Comparison of ENCODE assay signal across 11 cellular contexts in genomic region chr9:129498451-129499376, GRCh38.
DNase-seq lines count a peak whose midpoint lies in the region; ATAC-seq, FAIRE-seq and TF ChIP-seq lines count a peak whose summit lies in the region.
"Had no signal": no experiment of that assay in that cellular context is flagged by ENCODE, and none has a peak within 500 bp of the region (broad histone marks: within the 10 kb centered on the region; RNA-seq: fewer than 3 reads in every experiment).

No MANE protein-coding gene starts in this region.

- peaks cover 0 to 5% of the 10 kb centered on the region in 2 experiments; a peak in 1 of 3 replicates for H3K36me3 ChIP-seq in HEK293 (ENCODE audit: control insufficient read depth in 2 of 2, insufficient read depth in 1 of 2, low read length in 2 of 2)

- H3K9me3 ChIP-seq in HEK293 (ENCODE audit: control insufficient read depth, insufficient read depth, low read depth, low read length): no peaks in the 10 kb centered on the region

- no peak overlapping the region for H3K4me3 ChIP-seq in HEK293 (ENCODE audit: low read depth, low read length)

- FAIRE-seq in GM12892 (lab: Jason Lieb, UNC): no peak
- FAIRE-seq: G401.6, GM19239 had no signal

- no peak for TF ChIP-seq POLR2A in GM12892 (IDR thresholded peaks at IDR 0.05; ENCODE audit: low read depth, low read length)
- TF ChIP-seq POLR2A in erythroblast (IDR thresholded peaks at IDR 0.05; ENCODE audit: low read length): no peak

- DNase-seq in caudate nucleus (lab: John Stamatoyannopoulos, UW): no peak
- peak; percentile 13 for DNase-seq in medulla oblongata (ENCODE audit: extremely low spot score)
- DNase-seq in substantia nigra (lab: John Stamatoyannopoulos, UW): peak in 2 of 49 donors; percentile 49 to 52
- no peak for DNase-seq in HK-2 (ENCODE audit: unreplicated experiment)
- DNase-seq in GM12892 (ENCODE audit: insufficient read length): no peak
- no peak for DNase-seq in erythroblast (lab: John Stamatoyannopoulos, UW)
- DNase-seq: effector CD4-positive, alpha-beta T cell had no signal

- CTCF ChIA-PET in HEK293 (lab: Yijun Ruan, JAX): interaction anchor here (0.6 to 0.7 kb wide), 3 partner anchors 13 to 367 kb away, joined by 3 to 6 read pairs (median 3); no protein-coding TSS in a partner anchor

- H3K27ac ChIP-seq in HEK293 (ENCODE audit: extremely low read depth, low read depth, low read length): no peak overlapping the region
- peak overlapping the region; percentile 98 for H3K27ac ChIP-seq in caudate nucleus (ENCODE audit: low read depth, low read length)
- H3K27ac ChIP-seq in substantia nigra (ENCODE audit: low read depth, low read length, poor library complexity, severe bottlenecking): peak overlapping the region; percentile 98

- 0 out of 2 replicates have a peak, but pooled peaks cover 2% of the 10 kb centered on the region for H3K4me1 ChIP-seq in HEK293 (ENCODE audit: control insufficient read depth, insufficient read depth, low read length)

- no peak for ATAC-seq in HG02981 (IDR thresholded peaks at IDR 0.05; ENCODE audit: unreplicated experiment)

- no peak for TF ChIP-seq CTCF in HEK293 (tag by site-specific recombination; IDR thresholded peaks at IDR 0.05)

- POLR2A ChIA-PET in HEK293 (lab: Yijun Ruan, JAX): interaction anchor here (0.6 to 4.5 kb wide), 6 partner anchors 10 to 330 kb away, joined by 3 to 56 read pairs (median 7); no protein-coding TSS in a partner anchor

TF ChIP-seq in HEK293, 187 proteins besides CTCF, POLR2A, EP300 and RAD21:
- TF ChIP-seq, protein P1, sequence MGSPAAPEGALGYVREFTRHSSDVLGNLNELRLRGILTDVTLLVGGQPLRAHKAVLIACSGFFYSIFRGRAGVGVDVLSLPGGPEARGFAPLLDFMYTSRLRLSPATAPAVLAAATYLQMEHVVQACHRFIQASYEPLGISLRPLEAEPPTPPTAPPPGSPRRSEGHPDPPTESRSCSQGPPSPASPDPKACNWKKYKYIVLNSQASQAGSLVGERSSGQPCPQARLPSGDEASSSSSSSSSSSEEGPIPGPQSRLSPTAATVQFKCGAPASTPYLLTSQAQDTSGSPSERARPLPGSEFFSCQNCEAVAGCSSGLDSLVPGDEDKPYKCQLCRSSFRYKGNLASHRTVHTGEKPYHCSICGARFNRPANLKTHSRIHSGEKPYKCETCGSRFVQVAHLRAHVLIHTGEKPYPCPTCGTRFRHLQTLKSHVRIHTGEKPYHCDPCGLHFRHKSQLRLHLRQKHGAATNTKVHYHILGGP (tag by site-specific recombination; IDR thresholded peaks at IDR 0.05): 0 out of 2 replicates have a peak, but pooled peaks have one; percentile 10
- TF ChIP-seq ZNF785 (tag by site-specific recombination; IDR thresholded peaks at IDR 0.05): 0 out of 2 replicates have a peak, but pooled peaks have one; percentile 34
- no peak for TF ChIP-seq HOXC10 (CRISPR knock-in tag; IDR thresholded peaks at IDR 0.05)
- TF ChIP-seq ZNF169 (tag by site-specific recombination; IDR thresholded peaks at IDR 0.05): no peak
- TF ChIP-seq ZNF776 (tag by site-specific recombination; IDR thresholded peaks at IDR 0.05; ENCODE audit: borderline replicate concordance): no peak
- TF ChIP-seq, protein P2, sequence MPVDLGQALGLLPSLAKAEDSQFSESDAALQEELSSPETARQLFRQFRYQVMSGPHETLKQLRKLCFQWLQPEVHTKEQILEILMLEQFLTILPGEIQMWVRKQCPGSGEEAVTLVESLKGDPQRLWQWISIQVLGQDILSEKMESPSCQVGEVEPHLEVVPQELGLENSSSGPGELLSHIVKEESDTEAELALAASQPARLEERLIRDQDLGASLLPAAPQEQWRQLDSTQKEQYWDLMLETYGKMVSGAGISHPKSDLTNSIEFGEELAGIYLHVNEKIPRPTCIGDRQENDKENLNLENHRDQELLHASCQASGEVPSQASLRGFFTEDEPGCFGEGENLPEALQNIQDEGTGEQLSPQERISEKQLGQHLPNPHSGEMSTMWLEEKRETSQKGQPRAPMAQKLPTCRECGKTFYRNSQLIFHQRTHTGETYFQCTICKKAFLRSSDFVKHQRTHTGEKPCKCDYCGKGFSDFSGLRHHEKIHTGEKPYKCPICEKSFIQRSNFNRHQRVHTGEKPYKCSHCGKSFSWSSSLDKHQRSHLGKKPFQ (tag by site-specific recombination; IDR thresholded peaks at IDR 0.05): peak; percentile 65; the same call in 1 of the 2 replicates
- TF ChIP-seq MYNN (tag by site-specific recombination; IDR thresholded peaks at IDR 0.05; ENCODE audit: borderline replicate concordance): no peak
- no peak for TF ChIP-seq SCRT2 (tag by site-specific recombination; IDR thresholded peaks at IDR 0.05)
- TF ChIP-seq ZBTB48 (tag by site-specific recombination; IDR thresholded peaks at IDR 0.05): peak; percentile 39; the same call in 1 of the 2 replicates
- peak; percentile 80 for TF ChIP-seq PRDM1 (tag by site-specific recombination; IDR thresholded peaks at IDR 0.05)
- TF ChIP-seq ZNF76 (tag by site-specific recombination; IDR thresholded peaks at IDR 0.05; ENCODE audit: borderline replicate concordance, low read depth): no peak
- no peak for TF ChIP-seq ZNF558 (tag by site-specific recombination; IDR thresholded peaks at IDR 0.05)
- TF ChIP-seq, protein P3, sequence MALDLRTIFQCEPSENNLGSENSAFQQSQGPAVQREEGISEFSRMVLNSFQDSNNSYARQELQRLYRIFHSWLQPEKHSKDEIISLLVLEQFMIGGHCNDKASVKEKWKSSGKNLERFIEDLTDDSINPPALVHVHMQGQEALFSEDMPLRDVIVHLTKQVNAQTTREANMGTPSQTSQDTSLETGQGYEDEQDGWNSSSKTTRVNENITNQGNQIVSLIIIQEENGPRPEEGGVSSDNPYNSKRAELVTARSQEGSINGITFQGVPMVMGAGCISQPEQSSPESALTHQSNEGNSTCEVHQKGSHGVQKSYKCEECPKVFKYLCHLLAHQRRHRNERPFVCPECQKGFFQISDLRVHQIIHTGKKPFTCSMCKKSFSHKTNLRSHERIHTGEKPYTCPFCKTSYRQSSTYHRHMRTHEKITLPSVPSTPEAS (tag by site-specific recombination; IDR thresholded peaks at IDR 0.05): peak; percentile 70
- 0 out of 2 replicates have a peak, but pooled peaks have one; percentile 56 for TF ChIP-seq ZNF701 (tag by site-specific recombination; IDR thresholded peaks at IDR 0.05)
- no peak for TF ChIP-seq ZNF292 (tag by site-specific recombination; IDR thresholded peaks at IDR 0.05; ENCODE audit: borderline replicate concordance, low read depth)
- TF ChIP-seq ZNF335 (tag by site-specific recombination; conservative IDR thresholded peaks at IDR 0.05): no peak
- TF ChIP-seq REPIN1 (tag by site-specific recombination; IDR thresholded peaks at IDR 0.05; ENCODE audit: low read depth): no peak
- TF ChIP-seq ELK4 (IDR thresholded peaks at IDR 0.05; ENCODE audit: borderline replicate concordance, low read depth, low read length): no peak
- TF ChIP-seq ZNF341 (tag by site-specific recombination; IDR thresholded peaks at IDR 0.05; ENCODE audit: low read depth): no peak
- TF ChIP-seq ZNF571 (tag by site-specific recombination; IDR thresholded peaks at IDR 0.05): no peak
- no peak for TF ChIP-seq ZNF600 (tag by site-specific recombination; IDR thresholded peaks at IDR 0.05)
